ENCODE assay signal across 1 cellular context in genomic region chr4:29081230-29081955, GRCh38.
TF ChIP-seq lines count a peak whose summit lies in the region.

No MANE protein-coding gene starts in this region.

TF ChIP-seq in IMR-90, 13 proteins besides CTCF, POLR2A, EP300 and RAD21 (continued from another document):
- TF ChIP-seq RCOR1 (IDR thresholded peaks at IDR 0.05; ENCODE audit: insufficient replicate concordance, low read length), result no peak
